ENCODE assay signal across 8 cellular contexts in genomic region chr22:21417227-21417746, GRCh38. TPM values are rescaled to one million over a fixed set of nuclear protein-coding genes. Genes with fewer than 3 reads are reported as not detected.
DNase-seq lines count a peak whose midpoint lies in the region; ATAC-seq and TF ChIP-seq lines count a peak whose summit lies in the region.
"Not testable (repeated sequence)": the region's sequence is repeated elsewhere in the genome, so short reads cannot be mapped to it uniquely, and the experiment has no call there.

HIC2 (plus strand) TSS chr22:21417371; CDS start chr22:21442832, 25,461 bp downstream.

- not testable (repeated sequence) for H3K4me2 ChIP-seq in Loucy (ENCODE audit: low read depth, low read length, poor library complexity, severe bottlenecking)

- not testable (repeated sequence) for H3K79me2 ChIP-seq in Loucy (ENCODE audit: insufficient read depth, low read length)

- H4K20me1 ChIP-seq in Loucy (ENCODE audit: insufficient read depth, low read length, poor library complexity, severe bottlenecking), result not testable (repeated sequence)

- H3K9ac ChIP-seq in Loucy (ENCODE audit: low read depth, low read length, poor library complexity, severe bottlenecking), result not testable (repeated sequence)

- not testable (repeated sequence) for H3K9me3 ChIP-seq in CD4-positive, alpha-beta T cell (ENCODE audit: control insufficient read depth, low read length); Loucy (ENCODE audit: insufficient read depth, low read depth, low read length); lower lobe of right lung

- not testable (repeated sequence) for H3F3A ChIP-seq in Loucy (ENCODE audit: low read depth)

- H3K9me3 Mint-ChIP-seq in CD4-positive, alpha-beta T cell; activated T-cell treated with anti-CD3 and anti-CD28 coated beads, Interleukin-2, amount 50 U/mL, for 4 hours; endothelial cell (ENCODE audit: unreplicated experiment): not testable (repeated sequence)

- peak within 1 kb of the TSS; percentile 66 for H3K4me3 Mint-ChIP-seq in CD4-positive, alpha-beta T cell
- not testable (repeated sequence) for H3K4me3 Mint-ChIP-seq in activated T-cell treated with anti-CD3 and anti-CD28 coated beads, Interleukin-2, amount 50 U/mL, for 4 hours; endothelial cell (ENCODE audit: unreplicated experiment)

- peak; percentile 75 for ATAC-seq in CD4-positive, alpha-beta T cell (ENCODE audit: poor library complexity)
- ATAC-seq in GM19463 (IDR thresholded peaks at IDR 0.05; ENCODE audit: unreplicated experiment), result peak; percentile 89
- peak; percentile 86 for ATAC-seq in HG02885 (IDR thresholded peaks at IDR 0.05; ENCODE audit: poor library complexity, unreplicated experiment)
- peak; percentile 92 for ATAC-seq in activated T-cell treated with anti-CD3 and anti-CD28 coated beads, Interleukin-2, amount 50 U/mL, for 4 hours
- ATAC-seq in lower lobe of right lung, result peak; percentile 96

- CTCF ChIA-PET in CD4-positive, alpha-beta T cell (lab: Charles Lee), result not testable (repeated sequence)

- not testable (repeated sequence) for TF ChIP-seq CTCF in CD4-positive, alpha-beta T cell (IDR thresholded peaks at IDR 0.05); Loucy (conservative IDR thresholded peaks at IDR 0.05; ENCODE audit: low read length); endothelial cell (IDR thresholded peaks at IDR 0.05; ENCODE audit: unreplicated experiment); lower lobe of right lung (IDR thresholded peaks at IDR 0.05)

- H3K4me1 Mint-ChIP-seq in CD4-positive, alpha-beta T cell (ENCODE audit: low read depth); activated T-cell treated with anti-CD3 and anti-CD28 coated beads, Interleukin-2, amount 50 U/mL, for 4 hours (ENCODE audit: low read depth); endothelial cell (ENCODE audit: unreplicated experiment): not testable (repeated sequence)

- not testable (repeated sequence) for H2AFZ ChIP-seq in Loucy (ENCODE audit: low read length)

- H3K27ac ChIP-seq in CD4-positive, alpha-beta T cell (ENCODE audit: low read depth, low read length); lower lobe of right lung; skin epidermis: not testable (repeated sequence)

- DNase-seq in CD4-positive, alpha-beta T cell, result peak in 3 of 10 experiments; percentile 1 to 32 (median 25)
- not testable (repeated sequence) for DNase-seq in activated T-cell treated with anti-CD3 and anti-CD28 coated beads, Interleukin-2, amount 50 U/mL, for 4 hours; endothelial cell (ENCODE audit: low spot score); lower lobe of right lung

- not testable (repeated sequence) for H3K36me3 Mint-ChIP-seq in CD4-positive, alpha-beta T cell (ENCODE audit: low read depth); activated T-cell treated with anti-CD3 and anti-CD28 coated beads, Interleukin-2, amount 50 U/mL, for 4 hours (ENCODE audit: insufficient read depth); endothelial cell (ENCODE audit: low read depth, unreplicated experiment)

- not testable (repeated sequence) for H3K27me3 ChIP-seq in CD4-positive, alpha-beta T cell (ENCODE audit: control insufficient read depth, insufficient read depth, low read length); Loucy (ENCODE audit: insufficient read depth, low read length, poor library complexity, severe bottlenecking); lower lobe of right lung (ENCODE audit: low read depth)

- POLR2A ChIA-PET in CD4-positive, alpha-beta T cell (lab: Charles Lee), result not testable (repeated sequence)

- intact Hi-C loops in CD4-positive, alpha-beta T cell (cut with DNase I, micrococcal nuclease); lower lobe of right lung (cut with DNase I): not testable (repeated sequence)

- not testable (repeated sequence) for H3K27ac Mint-ChIP-seq in CD4-positive, alpha-beta T cell; endothelial cell (ENCODE audit: unreplicated experiment)

- H3K4me3 ChIP-seq in Loucy (ENCODE audit: low read length, poor library complexity, severe bottlenecking) (peak within 1 kb of the TSS; percentile 68), lower lobe of right lung (peak within 1 kb of the TSS; percentile 54), skin epidermis (peak within 1 kb of the TSS in 6 of 7 experiments; percentile 23 to 43 (median 33))

- H3K36me3 ChIP-seq in Loucy (ENCODE audit: insufficient read depth, low read length); lower lobe of right lung: not testable (repeated sequence)

- H3K9me2 ChIP-seq in Loucy (replicated peaks; ENCODE audit: low read depth, low read length), result not testable (repeated sequence)

- H3K27me3 Mint-ChIP-seq in CD4-positive, alpha-beta T cell; activated T-cell treated with anti-CD3 and anti-CD28 coated beads, Interleukin-2, amount 50 U/mL, for 4 hours (ENCODE audit: low read depth); endothelial cell (ENCODE audit: unreplicated experiment): not testable (repeated sequence)

- H3K4me1 ChIP-seq in Loucy (ENCODE audit: insufficient read depth, low read length, poor library complexity, severe bottlenecking); lower lobe of right lung: not testable (repeated sequence)

RNA-seq across cellular contexts. Expression of gene HIC2, which starts in this region (rescaled TPM):
- 10 to 100 TPM in 1 of 2 experiments, 1 to 10 TPM in 1; 10.0 TPM for total RNA-seq in CD4-positive, alpha-beta T cell
- 1 to 10 TPM; 8.1 to 8.8 (median 8.2) TPM for total RNA-seq in activated T-cell treated with anti-CD3 and anti-CD28 coated beads, Interleukin-2, amount 50 U/mL, for 4 hours
- 23.5 TPM for total RNA-seq in endothelial cell (ENCODE audit: unreplicated experiment)
- total RNA-seq in lower lobe of right lung, result 5.7 TPM
